Comparison of ENCODE assay signal across 2 cellular contexts in the genomic region with DNA sequence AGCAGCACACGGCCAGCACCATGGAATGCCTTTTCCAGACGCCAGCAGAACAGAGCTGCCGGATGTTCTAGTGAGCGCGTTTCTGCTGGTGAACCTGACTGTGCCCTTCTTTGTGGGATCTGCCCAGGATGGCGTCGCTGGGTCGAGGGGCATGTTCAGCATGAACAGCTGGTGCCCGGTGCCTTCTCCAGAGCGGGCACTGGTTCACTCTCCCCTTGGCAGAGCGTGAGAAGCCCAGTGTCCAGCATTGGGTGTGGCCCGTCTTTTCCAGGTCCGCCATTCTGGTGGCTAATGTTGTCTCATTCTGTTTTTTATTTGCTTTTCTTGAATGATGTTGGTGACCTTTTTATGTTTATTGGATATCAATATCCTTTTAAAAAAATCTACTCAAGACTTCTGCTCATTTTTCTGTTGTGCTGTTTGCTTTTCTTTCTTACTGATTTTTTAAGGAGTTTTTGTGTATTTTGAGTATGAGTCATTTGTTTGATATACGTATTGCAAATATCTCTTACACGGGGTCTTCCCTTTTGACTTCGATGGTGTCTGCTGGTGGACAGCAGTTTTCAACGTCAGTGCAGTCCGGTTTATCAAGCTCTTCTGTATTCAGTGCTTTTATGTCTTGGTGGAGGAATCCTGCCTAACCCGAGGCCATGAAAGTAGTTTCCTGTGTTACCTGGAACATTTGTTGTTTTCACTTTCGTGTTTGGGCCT.
TF ChIP-seq lines count a peak whose summit lies in the region.

No MANE protein-coding gene starts in this region.

TF ChIP-seq in HepG2, 621 proteins besides CTCF, POLR2A, EP300 and RAD21:
- TF ChIP-seq ZNF772 (CRISPR knock-in tag; IDR thresholded peaks at IDR 0.05) (no peak), CBX5 (CRISPR knock-in tag; IDR thresholded peaks at IDR 0.05; ENCODE audit: borderline replicate concordance) (no peak), FOSL2 (CRISPR knock-in tag; IDR thresholded peaks at IDR 0.05) (peak; percentile 7; the same call in 1 of the 2 replicates), ZNF788 (CRISPR knock-in tag; IDR thresholded peaks at IDR 0.05; ENCODE audit: borderline replicate concordance) (no peak), ZNF451 (CRISPR knock-in tag; IDR thresholded peaks at IDR 0.05) (no peak)
TF ChIP-seq in HepG2: peak in this region for 1.

TF ChIP-seq in H1, 55 proteins besides CTCF, POLR2A, EP300 and RAD21:
- TF ChIP-seq TEAD4 (IDR thresholded peaks at IDR 0.05; ENCODE audit: low read depth, low read length) (no peak), CHD2 (IDR thresholded peaks at IDR 0.05; ENCODE audit: low read length) (no peak), NRF1 (IDR thresholded peaks at IDR 0.05; ENCODE audit: low read depth, low read length) (no peak), MAFK (IDR thresholded peaks at IDR 0.05; ENCODE audit: low read depth, low read length) (no peak), HDAC6 (IDR thresholded peaks at IDR 0.05; ENCODE audit: low read depth, low read length) (no peak), TBP (IDR thresholded peaks at IDR 0.05; ENCODE audit: low read depth, low read length) (no peak), HDAC2 (IDR thresholded peaks at IDR 0.05; ENCODE audit: borderline replicate concordance in 1 of 2, low read depth in 2 of 2, low read length in 2 of 2) (no peak), TAF1 (IDR thresholded peaks at IDR 0.05; ENCODE audit: low read depth, low read length) (no peak), SIN3A (conservative IDR thresholded peaks at IDR 0.05 in 1 of 2, IDR thresholded peaks at IDR 0.05 in 1 of 2; ENCODE audit: low read depth in 1 of 2, low read length in 2 of 2) (no peak), EZH2 (IDR thresholded peaks at IDR 0.05; ENCODE audit: low read depth, low read length, severe bottlenecking) (no peak)
- TF ChIP-seq, protein P1, sequence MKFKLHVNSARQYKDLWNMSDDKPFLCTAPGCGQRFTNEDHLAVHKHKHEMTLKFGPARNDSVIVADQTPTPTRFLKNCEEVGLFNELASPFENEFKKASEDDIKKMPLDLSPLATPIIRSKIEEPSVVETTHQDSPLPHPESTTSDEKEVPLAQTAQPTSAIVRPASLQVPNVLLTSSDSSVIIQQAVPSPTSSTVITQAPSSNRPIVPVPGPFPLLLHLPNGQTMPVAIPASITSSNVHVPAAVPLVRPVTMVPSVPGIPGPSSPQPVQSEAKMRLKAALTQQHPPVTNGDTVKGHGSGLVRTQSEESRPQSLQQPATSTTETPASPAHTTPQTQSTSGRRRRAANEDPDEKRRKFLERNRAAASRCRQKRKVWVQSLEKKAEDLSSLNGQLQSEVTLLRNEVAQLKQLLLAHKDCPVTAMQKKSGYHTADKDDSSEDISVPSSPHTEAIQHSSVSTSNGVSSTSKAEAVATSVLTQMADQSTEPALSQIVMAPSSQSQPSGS (IDR thresholded peaks at IDR 0.05; ENCODE audit: low read length) = no peak
TF ChIP-seq in H1: peak in this region for 0.
